7 cellular contexts compared by ENCODE assay signal in the genomic region with DNA sequence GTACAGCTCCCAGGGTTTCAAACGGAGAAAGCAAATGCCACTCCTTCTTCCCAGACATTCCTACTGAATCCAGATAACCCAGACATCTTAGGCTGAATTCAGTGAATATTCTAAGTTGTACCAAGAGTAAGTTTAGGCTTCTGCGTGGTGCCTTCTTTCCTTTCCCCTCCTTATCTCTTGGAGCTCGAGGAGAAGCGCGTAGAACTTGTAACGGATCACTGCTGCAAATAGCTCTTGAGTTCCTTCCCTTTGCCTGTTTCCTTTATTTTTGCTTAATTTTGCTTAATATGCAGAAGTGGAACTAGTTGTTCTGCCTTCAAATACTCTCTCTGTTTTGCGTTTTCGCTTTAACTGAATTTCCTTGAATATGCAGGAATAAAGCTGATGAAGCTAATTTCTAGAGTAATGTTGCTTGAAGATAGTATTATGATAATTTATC. TPM values are rescaled to one million over a fixed set of nuclear protein-coding genes. Genes with fewer than 3 reads are reported as not detected.
A peak's percentile ranks its signal among the peaks of the same experiment; 100 is the strongest.
DNase-seq lines count a peak whose midpoint lies in the region; ATAC-seq and TF ChIP-seq lines count a peak whose summit lies in the region.

No MANE protein-coding gene starts in this region.

- DNase-seq in NT2/D1 (ENCODE audit: low read depth, low spot score) = no peak
- DNase-seq in chondrocyte (ENCODE audit: low spot score) = no peak
- DNase-seq in activated CD4-positive, CD25-positive, alpha-beta regulatory T cell treated with anti-CD3 and anti-CD28 coated beads, Interleukin-2, amount 50 U/mL, for 72 hours = no peak
- DNase-seq in NCI-H2029 (lab: John Stamatoyannopoulos, UW) = no peak

- TF ChIP-seq CTCF in GM12875 (IDR thresholded peaks at IDR 0.05; ENCODE audit: borderline replicate concordance, insufficient read depth, low read depth, low read length) (no peak), chondrocyte (IDR thresholded peaks at IDR 0.05) (no peak)

- H3K36me3 Mint-ChIP-seq in chondrocyte (ENCODE audit: low read depth) = no peaks in the 10 kb centered on the region

- no peaks in the 10 kb centered on the region for H3K27me3 Mint-ChIP-seq in chondrocyte (ENCODE audit: low read depth)

- peak overlapping the region; percentile 98 for H3K4me3 ChIP-seq in GM12875 (ENCODE audit: low read depth, low read length)
- H3K4me3 ChIP-seq in NT2/D1 (ENCODE audit: insufficient read length, low read depth) = peak overlapping the region; percentile 59
- peak overlapping the region; percentile 78 to 90 for H3K4me3 ChIP-seq in mucosa of rectum (ENCODE audit: low read length in 2 of 2)

- H3K4me1 ChIP-seq in NT2/D1 (ENCODE audit: insufficient read depth, insufficient read length) = no peaks in the 10 kb centered on the region
- peaks cover 14 to 16% of the 10 kb centered on the region in 2 donors for H3K4me1 ChIP-seq in mucosa of rectum (ENCODE audit: control insufficient read depth in 2 of 2, insufficient read depth in 2 of 2, low read length in 2 of 2)

- H3K9ac ChIP-seq in NT2/D1 (ENCODE audit: insufficient read length, low read depth) (peak overlapping the region; percentile 74), mucosa of rectum (ENCODE audit: low read depth in 1 of 2, low read length in 2 of 2) (peak overlapping the region; percentile 72 to 81)

- H3K4me3 Mint-ChIP-seq in chondrocyte (ENCODE audit: unreplicated experiment) = peak overlapping the region; percentile 87

- no peak for ATAC-seq in GM18520 (IDR thresholded peaks at IDR 0.05; ENCODE audit: unreplicated experiment)

- H3K9me3 Mint-ChIP-seq in chondrocyte (ENCODE audit: low read depth) = no peaks in the 10 kb centered on the region

- H3K36me3 ChIP-seq in NT2/D1 (ENCODE audit: insufficient read depth, insufficient read length, low read length) = no peaks in the 10 kb centered on the region
- no peaks in the 10 kb centered on the region for H3K36me3 ChIP-seq in mucosa of rectum (ENCODE audit: control insufficient read depth in 2 of 2, insufficient read depth in 2 of 2, low read length in 2 of 2)

- H3K27ac ChIP-seq in mucosa of rectum (ENCODE audit: low read depth in 2 of 2, low read length in 2 of 2) = peak overlapping the region; percentile 88 to 91

- H3K27me3 ChIP-seq in NT2/D1 (ENCODE audit: insufficient read depth, insufficient read length) = no peaks in the 10 kb centered on the region
- no peaks in the 10 kb centered on the region for H3K27me3 ChIP-seq in mucosa of rectum (ENCODE audit: control insufficient read depth in 2 of 2, insufficient read depth in 2 of 2, low read length in 2 of 2)

- H3K9me3 ChIP-seq in NT2/D1 (ENCODE audit: insufficient read depth, low read length) (no peaks in the 10 kb centered on the region), mucosa of rectum (ENCODE audit: control insufficient read depth in 2 of 2, low read length in 2 of 2) (no peaks in the 10 kb centered on the region)

- peaks cover 31% of the 10 kb centered on the region for H3K4me1 Mint-ChIP-seq in chondrocyte (ENCODE audit: low read depth)

- H3K27ac Mint-ChIP-seq in chondrocyte (ENCODE audit: unreplicated experiment) = peak overlapping the region; percentile 52

RNA-seq across cellular contexts. Expression of a gene that starts 1.0 kb away (rescaled TPM):
- 3.9 to 5.7 TPM (median 4.0 TPM) in 3 replicates for total RNA-seq in chondrocyte
